14 cellular contexts compared by ENCODE assay signal in genomic region chr6:108667984-108668383, GRCh38.
DNase-seq lines count a peak whose midpoint lies in the region; ATAC-seq and TF ChIP-seq lines count a peak whose summit lies in the region.
"Had no signal": no experiment of that assay in that cellular context is flagged by ENCODE, and none has a peak within 500 bp of the region (broad histone marks: within the 10 kb centered on the region; RNA-seq: fewer than 3 reads in every experiment).

No MANE protein-coding gene starts in this region.

- CTCF ChIA-PET in WTC11 (lab: Charles Lee): interaction anchor here (0.7 to 1.2 kb wide), 3 partner anchors 75 to 225 kb away, joined by 3 to 5 read pairs (median 3); no protein-coding TSS in a partner anchor

- ATAC-seq in WTC11: no peak
- no peak for ATAC-seq in stimulated activated naive B cell treated with anti-CD40 and anti-IgM and Interleukin-4, amounts not matched to agents 10 μg/mL and 1 μg/mL and 100 μg/mL, for 72 hours (replicated peaks)

- H3K4me3 Mint-ChIP-seq in WTC11 (no peak overlapping the region), neural crest cell (no peak overlapping the region)
- no peak overlapping the region for H3K4me3 Mint-ChIP-seq in stimulated activated naive B cell treated with anti-CD40 and anti-IgM and Interleukin-4, amounts not matched to agents 10 μg/mL and 1 μg/mL and 100 μg/mL, for 72 hours

- H3K9me3 Mint-ChIP-seq in WTC11 (no peaks in the 10 kb centered on the region), neural crest cell (no peaks in the 10 kb centered on the region)
- no peaks in the 10 kb centered on the region for H3K9me3 Mint-ChIP-seq in stimulated activated naive B cell treated with anti-CD40 and anti-IgM and Interleukin-4, amounts not matched to agents 10 μg/mL and 1 μg/mL and 100 μg/mL, for 72 hours

- H3K4me1 Mint-ChIP-seq in WTC11 (peaks cover 58% of the 10 kb centered on the region), neural crest cell (peaks cover 20% of the 10 kb centered on the region)
- peaks cover 9 to 25% of the 10 kb centered on the region in 2 donors for H3K4me1 Mint-ChIP-seq in stimulated activated naive B cell treated with anti-CD40 and anti-IgM and Interleukin-4, amounts not matched to agents 10 μg/mL and 1 μg/mL and 100 μg/mL, for 72 hours

- peak; percentile 50 for DNase-seq in AG10803 (ENCODE audit: low read depth)
- DNase-seq in WTC11 (ENCODE audit: low spot score): no peak
- peak; percentile 57 for DNase-seq in globus pallidus (ENCODE audit: low spot score)
- no peak for DNase-seq in neural crest cell (ENCODE audit: low read depth, low spot score)
- DNase-seq in activated CD4-positive, alpha-beta T cell treated with anti-CD3 and anti-CD28 coated beads for 1 hour: no peak
- no peak for DNase-seq in NCI-H226
- no peak for DNase-seq in stimulated activated naive B cell treated with anti-CD40 and anti-IgM and Interleukin-4, amounts not matched to agents 10 μg/mL and 1 μg/mL and 100 μg/mL, for 72 hours
- no peak for DNase-seq in activated effector memory CD4-positive, alpha-beta T cell treated with anti-CD3 and anti-CD28 coated beads, Interleukin-2, amount 50 U/mL, for 16 hours
- DNase-seq: activated CD8-positive, alpha-beta memory T cell treated with anti-CD3 and anti-CD28 coated beads, Interleukin-2, amount 50 U/mL, for 48 hours; DMS153; H7; NCI-H1105 treated with DMSO at 0.1 percent for 48 hours; NCI-H526 treated with DMSO at 0.1 percent for 48 hours; WERI-Rb-1 had no signal

- H3K27me3 Mint-ChIP-seq in WTC11 (ENCODE audit: low read depth): no peaks in the 10 kb centered on the region; the same call in 1 of the 2 replicates
- no peaks in the 10 kb centered on the region for H3K27me3 Mint-ChIP-seq in neural crest cell (ENCODE audit: low read depth)
- no peaks in the 10 kb centered on the region for H3K27me3 Mint-ChIP-seq in stimulated activated naive B cell treated with anti-CD40 and anti-IgM and Interleukin-4, amounts not matched to agents 10 μg/mL and 1 μg/mL and 100 μg/mL, for 72 hours

- H3K36me3 Mint-ChIP-seq in WTC11 (peaks cover 14% of the 10 kb centered on the region), neural crest cell (ENCODE audit: low read depth) (peaks cover 7% of the 10 kb centered on the region)
- H3K36me3 Mint-ChIP-seq in stimulated activated naive B cell treated with anti-CD40 and anti-IgM and Interleukin-4, amounts not matched to agents 10 μg/mL and 1 μg/mL and 100 μg/mL, for 72 hours: peaks cover 21 to 22% of the 10 kb centered on the region in 2 donors

- H3K27ac Mint-ChIP-seq in WTC11 (0 out of 2 replicates have a peak overlapping the region, but pooled peaks have one; percentile 19), neural crest cell (ENCODE audit: unreplicated experiment) (peak overlapping the region; percentile 51)
- no peak overlapping the region for H3K27ac Mint-ChIP-seq in stimulated activated naive B cell treated with anti-CD40 and anti-IgM and Interleukin-4, amounts not matched to agents 10 μg/mL and 1 μg/mL and 100 μg/mL, for 72 hours

- H3K4me3 ChIP-seq in AG10803 (ENCODE audit: low read length): no peak overlapping the region

- POLR2A ChIA-PET in WTC11 (lab: Charles Lee): interaction anchor here (0.8 kb wide), 1 partner anchor 105 kb away, joined by 3 read pairs; no protein-coding TSS in a partner anchor

- no peak for TF ChIP-seq CTCF in AG10803 (conservative IDR thresholded peaks at IDR 0.05; ENCODE audit: low read length)
- no peak for TF ChIP-seq CTCF in WTC11 (IDR thresholded peaks at IDR 0.05)
- no peak for TF ChIP-seq CTCF in neural crest cell (conservative IDR thresholded peaks at IDR 0.05)

TF ChIP-seq in WTC11, 78 proteins besides CTCF, POLR2A, EP300 and RAD21 (continues in another document):
- peak; percentile 59; the same call in 1 of the 2 replicates for TF ChIP-seq USF1 (CRISPR knock-in tag; IDR thresholded peaks at IDR 0.05)
- TF ChIP-seq CBFB (CRISPR knock-in tag; IDR thresholded peaks at IDR 0.05; ENCODE audit: low read depth): no peak
- TF ChIP-seq ATF2 (CRISPR knock-in tag; IDR thresholded peaks at IDR 0.05; ENCODE audit: borderline replicate concordance, low read depth): no peak
- TF ChIP-seq ZBTB43 (CRISPR knock-in tag; IDR thresholded peaks at IDR 0.05): no peak
- no peak for TF ChIP-seq ZNF396 (CRISPR knock-in tag; IDR thresholded peaks at IDR 0.05; ENCODE audit: borderline replicate concordance)
- no peak for TF ChIP-seq MAX (CRISPR knock-in tag; IDR thresholded peaks at IDR 0.05)
- no peak for TF ChIP-seq ZMAT4 (CRISPR knock-in tag; IDR thresholded peaks at IDR 0.05)
- no peak for TF ChIP-seq NR1H2 (CRISPR knock-in tag; IDR thresholded peaks at IDR 0.05)
- peak; percentile 80 for TF ChIP-seq USF2 (CRISPR knock-in tag; IDR thresholded peaks at IDR 0.05)
- TF ChIP-seq ZSCAN18 (CRISPR knock-in tag; IDR thresholded peaks at IDR 0.05): no peak
- no peak for TF ChIP-seq FOXP1 (CRISPR knock-in tag; IDR thresholded peaks at IDR 0.05; ENCODE audit: borderline replicate concordance)

Comparison
In these comparisons a context has a peak if more than half of its experiments do, and no peak if none do; other contexts are left out.
1. DNase-seq: peak in AG10803 (single experiment) and globus pallidus (single experiment); none in WTC11 (single experiment), neural crest cell (single experiment), activated CD4-positive, alpha-beta T cell treated with anti-CD3 and anti-CD28 coated beads for 1 hour (single experiment), NCI-H226 (single experiment), stimulated activated naive B cell treated with anti-CD40 and anti-IgM and Interleukin-4, amounts not matched to agents 10 μg/mL and 1 μg/mL and 100 μg/mL, for 72 hours (single experiment) and activated effector memory CD4-positive, alpha-beta T cell treated with anti-CD3 and anti-CD28 coated beads, Interleukin-2, amount 50 U/mL, for 16 hours (single experiment).